In the genomic region with DNA sequence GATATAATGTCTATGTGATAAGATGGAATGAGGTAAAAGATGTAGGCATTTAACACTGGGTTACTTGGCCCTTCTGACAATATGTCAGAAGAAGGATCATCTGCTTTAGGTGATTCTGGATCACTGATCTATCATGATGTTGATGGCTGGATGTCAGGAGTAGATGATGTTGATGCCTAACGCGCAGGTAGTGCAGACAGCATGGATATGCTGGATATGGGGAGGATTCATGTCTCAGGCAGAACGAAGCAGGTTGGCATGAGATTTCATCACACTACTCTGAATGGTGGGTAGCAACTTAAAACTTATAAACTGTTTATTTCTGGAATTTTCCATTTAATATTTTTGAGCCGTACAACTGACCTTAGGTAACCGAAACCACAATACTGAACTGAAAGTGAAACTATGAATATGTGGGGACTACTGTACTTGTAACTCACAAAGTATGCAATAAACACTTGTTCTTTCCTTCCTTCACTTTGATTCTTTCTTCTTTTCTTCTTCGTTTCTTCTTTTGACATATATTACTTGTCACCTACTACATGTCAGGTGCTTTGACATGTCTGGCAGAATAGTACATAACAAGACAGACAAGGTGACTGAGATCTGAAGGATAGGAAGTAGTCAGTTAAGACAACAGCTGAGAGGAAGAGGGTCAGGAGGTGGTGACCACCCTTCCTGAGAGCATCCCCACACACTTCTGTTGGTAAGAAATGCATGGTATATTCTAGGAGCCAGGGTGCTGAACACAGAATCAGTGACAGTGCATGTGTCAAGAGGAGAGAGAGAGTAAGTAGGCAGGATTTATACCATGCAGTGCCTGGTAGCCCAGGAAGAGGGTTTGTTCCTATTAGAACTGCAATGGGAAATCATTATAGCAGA, we compare ENCODE assay signal across 10 cellular contexts.
DNase-seq lines count a peak whose midpoint lies in the region; ATAC-seq and FAIRE-seq lines count a peak whose summit lies in the region.
"Had no signal": no experiment of that assay in that cellular context is flagged by ENCODE, and none has a peak within 500 bp of the region (broad histone marks: within the 10 kb centered on the region; RNA-seq: fewer than 3 reads in every experiment).

No MANE protein-coding gene starts in this region.

- H3K4me1 Mint-ChIP-seq in T-helper 1 cell treated with Interleukin-12 subunit alpha and Interleukin-12 subunit beta and Interleukin-4 antibody, amounts not matched to agents 30 μg/mL and 1 μg/mL, for 36 hours (ENCODE audit: low read depth), result peaks cover 4% of the 10 kb centered on the region
- peaks cover 3% of the 10 kb centered on the region for H3K4me1 Mint-ChIP-seq in T-helper 17 cell

- no peaks in the 10 kb centered on the region for H3K36me3 ChIP-seq in small intestine (ENCODE audit: control insufficient read depth in 2 of 2, insufficient read depth in 2 of 2, low read length in 2 of 2)

- no peak for FAIRE-seq in small intestine (lab: Jason Lieb, UNC)

- H3K36me3 Mint-ChIP-seq in T-helper 1 cell treated with Interleukin-12 subunit alpha and Interleukin-12 subunit beta and Interleukin-4 antibody, amounts not matched to agents 30 μg/mL and 1 μg/mL, for 36 hours (ENCODE audit: low read depth), result no peaks in the 10 kb centered on the region
- H3K36me3 Mint-ChIP-seq in T-helper 17 cell (ENCODE audit: low read depth), result no peaks in the 10 kb centered on the region

- no peaks in the 10 kb centered on the region for H3K9me3 ChIP-seq in T-helper 17 cell (ENCODE audit: control insufficient read depth, low read length, poor library complexity, severe bottlenecking)
- H3K9me3 ChIP-seq in small intestine (ENCODE audit: control insufficient read depth, low read depth), result no peaks in the 10 kb centered on the region

- no peak overlapping the region for H3K4me3 ChIP-seq in small intestine (ENCODE audit: low read depth in 1 of 2, low read length in 2 of 2)

- H3K4me3 Mint-ChIP-seq in T-helper 1 cell treated with Interleukin-12 subunit alpha and Interleukin-12 subunit beta and Interleukin-4 antibody, amounts not matched to agents 30 μg/mL and 1 μg/mL, for 36 hours, result peak overlapping the region; percentile 30
- H3K4me3 Mint-ChIP-seq in T-helper 17 cell, result peak overlapping the region; percentile 64

- H3K9me3 Mint-ChIP-seq in T-helper 1 cell treated with Interleukin-12 subunit alpha and Interleukin-12 subunit beta and Interleukin-4 antibody, amounts not matched to agents 30 μg/mL and 1 μg/mL, for 36 hours, result no peaks in the 10 kb centered on the region

- DNase-seq in T-helper 1 cell (no peak), T-helper 17 cell (no peak), small intestine (peak; percentile 15), occipital lobe (lab: John Stamatoyannopoulos, UW) (no peak), KBM-7 (no peak)

- no peak overlapping the region for H3K27ac ChIP-seq in small intestine (ENCODE audit: low read depth in 1 of 2, low read length in 1 of 2)
- H3K27ac ChIP-seq: epithelial cell of prostate, VCaP had no signal

- H3K27ac Mint-ChIP-seq in T-helper 1 cell treated with Interleukin-12 subunit alpha and Interleukin-12 subunit beta and Interleukin-4 antibody, amounts not matched to agents 30 μg/mL and 1 μg/mL, for 36 hours, result peak overlapping the region; percentile 6
- no peak overlapping the region for H3K27ac Mint-ChIP-seq in T-helper 17 cell

- ATAC-seq in HG03060 (IDR thresholded peaks at IDR 0.05; ENCODE audit: low read depth, unreplicated experiment) (peak; percentile 72), T-helper 17 cell (no peak), esophagus mucosa (no peak)

- in situ Hi-C loops in KBM-7 (cut with MboI; ENCODE audit: low pct_unique_long_range_greater_than_20kb, low sequenced_read_pairs), result no loop called here

- no peaks in the 10 kb centered on the region for H3K27me3 ChIP-seq in small intestine (ENCODE audit: control insufficient read depth in 2 of 2, insufficient read depth in 2 of 2, low read length in 2 of 2)

- no peaks in the 10 kb centered on the region for H3K4me1 ChIP-seq in small intestine (ENCODE audit: control insufficient read depth in 2 of 2, insufficient read depth in 1 of 2, low read depth in 1 of 2, low read length in 1 of 2)

- 61 to 66% (median 62%) methylated on average over 6 of the region's 6 CpGs for WGBS in small intestine, 3 donors

- no peaks in the 10 kb centered on the region for H3K27me3 Mint-ChIP-seq in T-helper 1 cell treated with Interleukin-12 subunit alpha and Interleukin-12 subunit beta and Interleukin-4 antibody, amounts not matched to agents 30 μg/mL and 1 μg/mL, for 36 hours (ENCODE audit: low read depth)
- no peaks in the 10 kb centered on the region for H3K27me3 Mint-ChIP-seq in T-helper 17 cell
